20 cellular contexts compared by ENCODE assay signal in genomic region chr4:99027304-99027703, GRCh38.
"Had no signal": no experiment of that assay in that cellular context is flagged by ENCODE, and none has a peak within 500 bp of the region (broad histone marks: within the 10 kb centered on the region; RNA-seq: fewer than 3 reads in every experiment).

No MANE protein-coding gene starts in this region.

- H3K27me3 ChIP-seq: gastrocnemius medialis, heart right ventricle, thyroid gland had no signal

- H3K36me3 ChIP-seq: gastrocnemius medialis, thyroid gland had no signal

- H3K27ac Mint-ChIP-seq: activated CD4-positive, alpha-beta T cell treated with anti-CD3 and anti-CD28 coated beads for 36 hours; activated naive CD8-positive, alpha-beta T cell treated with anti-CD3 and anti-CD28 coated beads, Interleukin-2, amount 50 U/mL, for 24 hours; activated T-helper 17 cell treated with anti-CD3 and anti-CD28 coated beads, Interleukin-2, amount 50 U/mL, for 72 hours; brain had no signal

- H3K27ac ChIP-seq: gastrocnemius medialis, heart right ventricle, thyroid gland, VCaP had no signal

- H3K4me3 ChIP-seq: gastrocnemius medialis, heart right ventricle, thyroid gland had no signal

- H3K4me3 Mint-ChIP-seq: activated CD4-positive, alpha-beta T cell treated with anti-CD3 and anti-CD28 coated beads for 36 hours; activated naive CD8-positive, alpha-beta T cell treated with anti-CD3 and anti-CD28 coated beads, Interleukin-2, amount 50 U/mL, for 24 hours; activated T-helper 17 cell treated with anti-CD3 and anti-CD28 coated beads, Interleukin-2, amount 50 U/mL, for 72 hours; brain had no signal

- H3K9me3 ChIP-seq: gastrocnemius medialis, thyroid gland had no signal

- H3K27me3 Mint-ChIP-seq: activated CD4-positive, alpha-beta T cell treated with anti-CD3 and anti-CD28 coated beads for 36 hours; activated naive CD8-positive, alpha-beta T cell treated with anti-CD3 and anti-CD28 coated beads, Interleukin-2, amount 50 U/mL, for 24 hours; activated T-helper 17 cell treated with anti-CD3 and anti-CD28 coated beads, Interleukin-2, amount 50 U/mL, for 72 hours; brain had no signal

- FAIRE-seq: endometrium had no signal

- ATAC-seq: activated CD4-positive, alpha-beta T cell treated with anti-CD3 and anti-CD28 coated beads for 36 hours; activated T-helper 17 cell treated with anti-CD3 and anti-CD28 coated beads, Interleukin-2, amount 50 U/mL, for 72 hours; gastrocnemius medialis; heart right ventricle; left cardiac atrium had no signal

- DNase-seq: activated CD4-positive, alpha-beta T cell treated with anti-CD3 and anti-CD28 coated beads for 36 hours; activated CD4-positive, alpha-beta T cell treated with anti-CD3 and anti-CD28 coated beads, Interleukin-2, amount 50 U/mL, for 48 hours; activated naive CD4-positive, alpha-beta T cell treated with Interleukin-2 at 50 U/mL for 16 hours; activated naive CD8-positive, alpha-beta T cell treated with anti-CD3 and anti-CD28 coated beads, Interleukin-2, amount 50 U/mL, for 24 hours; anterior cingulate cortex; caudate nucleus; erythroblast; gastrocnemius medialis; heart right ventricle; left cardiac atrium; stimulated activated CD4-positive, alpha-beta T cell treated with anti-CD3 and anti-CD28 coated beads, Interleukin-12 subunit alpha, Interleukin-12 subunit beta, amount 100 ng/mL, for 4 hours; stimulated activated CD4-positive, alpha-beta T cell treated with anti-CD3 and anti-CD28 coated beads, Interleukin-1b, Interleukin-23, amount 100 ng/mL, for 48 hours; stimulated activated CD8-positive, alpha-beta memory T cell treated with anti-CD3 and anti-CD28 coated beads, Interleukin-4, amount 100 ng/mL, for 48 hours; stimulated activated naive CD4-positive, alpha-beta T cell treated with Interleukin-2 at 50 U/mL for 16 hours; T1000; thyroid gland had no signal

- H3K9me3 Mint-ChIP-seq: activated naive CD8-positive, alpha-beta T cell treated with anti-CD3 and anti-CD28 coated beads, Interleukin-2, amount 50 U/mL, for 24 hours; activated T-helper 17 cell treated with anti-CD3 and anti-CD28 coated beads, Interleukin-2, amount 50 U/mL, for 72 hours had no signal
